Comparison of ENCODE assay signal across 15 cellular contexts in genomic region chr3:9978664-9979349, GRCh38. TPM values are rescaled to one million over a fixed set of nuclear protein-coding genes. Genes with fewer than 3 reads are reported as not detected.
A peak's percentile ranks its signal among the peaks of the same experiment; 100 is the strongest.
DNase-seq lines count a peak whose midpoint lies in the region; ATAC-seq and TF ChIP-seq lines count a peak whose summit lies in the region.
"Had no signal": no experiment of that assay in that cellular context is flagged by ENCODE, and none has a peak within 500 bp of the region (broad histone marks: within the 10 kb centered on the region; RNA-seq: fewer than 3 reads in every experiment).

No MANE protein-coding gene starts in this region.

- H3K27me3 Mint-ChIP-seq in activated T-helper 2 cell treated with anti-CD3 and anti-CD28 coated beads, Interferon-gamma antibody, Interleukin-2, Interleukin-4, amounts not matched to agents 10 μg/mL and 5 μg/mL and 100 μg/mL, durations not matched to agents 14 hours and 24 hours and 36 hours (ENCODE audit: low read depth): no peaks in the 10 kb centered on the region
- H3K27me3 Mint-ChIP-seq in neural crest cell (ENCODE audit: low read depth): no peaks in the 10 kb centered on the region

- H3K9me3 Mint-ChIP-seq in activated T-helper 2 cell treated with anti-CD3 and anti-CD28 coated beads, Interferon-gamma antibody, Interleukin-2, Interleukin-4, amounts not matched to agents 10 μg/mL and 5 μg/mL and 100 μg/mL, durations not matched to agents 14 hours and 24 hours and 36 hours: no peaks in the 10 kb centered on the region
- no peaks in the 10 kb centered on the region for H3K9me3 Mint-ChIP-seq in neural crest cell

- intact Hi-C loops in left ventricle myocardium inferior (cut with micrococcal nuclease): no loop called here
- intact Hi-C loops in Right ventricle myocardium superior (cut with DNase I): no loop called here
- intact Hi-C loops in activated T-helper 2 cell treated with anti-CD3 and anti-CD28 coated beads, Interferon-gamma antibody, Interleukin-2, Interleukin-4, amounts not matched to agents 10 μg/mL and 5 μg/mL and 100 μg/mL, durations not matched to agents 14 hours and 24 hours and 36 hours (cut with micrococcal nuclease): no loop called here

- H3K27me3 ChIP-seq in left ventricle myocardium inferior (ENCODE audit: low read depth): no peaks in the 10 kb centered on the region
- H3K27me3 ChIP-seq: right lobe of liver had no signal

- H3K9me3 ChIP-seq in left ventricle myocardium inferior (replicated peaks): no peaks in the 10 kb centered on the region
- H3K9me3 ChIP-seq: right lobe of liver had no signal

- TF ChIP-seq CTCF in left ventricle myocardium inferior (IDR thresholded peaks at IDR 0.05; ENCODE audit: borderline replicate concordance) (no peak), neural crest cell (conservative IDR thresholded peaks at IDR 0.05) (no peak)

- H3K36me3 ChIP-seq in left ventricle myocardium inferior (peaks cover 49% of the 10 kb centered on the region), urinary bladder (ENCODE audit: insufficient read depth) (peaks cover 5% of the 10 kb centered on the region)

- H3K27ac Mint-ChIP-seq in activated T-helper 2 cell treated with anti-CD3 and anti-CD28 coated beads, Interferon-gamma antibody, Interleukin-2, Interleukin-4, amounts not matched to agents 10 μg/mL and 5 μg/mL and 100 μg/mL, durations not matched to agents 14 hours and 24 hours and 36 hours: peak overlapping the region; percentile 60
- peak overlapping the region; percentile 86 for H3K27ac Mint-ChIP-seq in neural crest cell (ENCODE audit: unreplicated experiment)
- H3K27ac Mint-ChIP-seq: activated CD8-positive, alpha-beta T cell treated with anti-CD3 and anti-CD28 coated beads, Interleukin-2, amount 10 ng/mL, durations not matched to agents 7 days and 5 days had no signal

- H3K4me3 ChIP-seq in left ventricle myocardium inferior (no peak overlapping the region), urinary bladder (ENCODE audit: low read depth, low read length) (no peak overlapping the region)
- H3K4me3 ChIP-seq: right lobe of liver had no signal

- peaks cover 34% of the 10 kb centered on the region for H3K36me3 Mint-ChIP-seq in activated T-helper 2 cell treated with anti-CD3 and anti-CD28 coated beads, Interferon-gamma antibody, Interleukin-2, Interleukin-4, amounts not matched to agents 10 μg/mL and 5 μg/mL and 100 μg/mL, durations not matched to agents 14 hours and 24 hours and 36 hours (ENCODE audit: low read depth)
- H3K36me3 Mint-ChIP-seq in neural crest cell (ENCODE audit: low read depth): peaks cover 8% of the 10 kb centered on the region

- H3K4me1 ChIP-seq in left ventricle myocardium inferior (peaks cover 54% of the 10 kb centered on the region), urinary bladder (ENCODE audit: insufficient read depth) (no peaks in the 10 kb centered on the region)

- WGBS in urinary bladder: 90% methylated on average over 9 of the region's 9 CpGs

- peaks cover 24% of the 10 kb centered on the region for H3K4me1 Mint-ChIP-seq in activated T-helper 2 cell treated with anti-CD3 and anti-CD28 coated beads, Interferon-gamma antibody, Interleukin-2, Interleukin-4, amounts not matched to agents 10 μg/mL and 5 μg/mL and 100 μg/mL, durations not matched to agents 14 hours and 24 hours and 36 hours (ENCODE audit: low read depth)
- H3K4me1 Mint-ChIP-seq in neural crest cell: no peaks in the 10 kb centered on the region

- ATAC-seq in Right ventricle myocardium superior (ENCODE audit: poor library complexity) (no peak), HG02852 (IDR thresholded peaks at IDR 0.05; ENCODE audit: unreplicated experiment) (no peak)

- no peak for DNase-seq in left ventricle myocardium inferior
- DNase-seq in Right ventricle myocardium superior: no peak
- DNase-seq in activated T-helper 2 cell treated with anti-CD3 and anti-CD28 coated beads, Interferon-gamma antibody, Interleukin-2, Interleukin-4, amounts not matched to agents 10 μg/mL and 5 μg/mL and 100 μg/mL, durations not matched to agents 14 hours and 24 hours and 36 hours (ENCODE audit: low spot score): no peak
- DNase-seq in neural crest cell (ENCODE audit: low read depth, low spot score): no peak
- DNase-seq in dedifferentiated amniotic fluid mesenchymal stem cell (ENCODE audit: extremely low spot score): no peak
- no peak for DNase-seq in HK-2 (ENCODE audit: unreplicated experiment)
- DNase-seq: activated CD8-positive, alpha-beta T cell treated with anti-CD3 and anti-CD28 coated beads, Interleukin-2, amount 10 ng/mL, durations not matched to agents 7 days and 5 days; activated naive CD4-positive, alpha-beta T cell; DMS 273 treated with DMSO at 0.1 percent for 48 hours; GOT3; NCI-H1436 treated with DMSO at 0.1 percent for 48 hours; NCI-H510A treated with DMSO at 0.1 percent for 48 hours; right lobe of liver had no signal

- H3K27ac ChIP-seq in left ventricle myocardium inferior (replicated peaks): peak overlapping the region; percentile 27
- peak overlapping the region; percentile 5 for H3K27ac ChIP-seq in urinary bladder (ENCODE audit: low read depth)

- H3K4me3 Mint-ChIP-seq in activated T-helper 2 cell treated with anti-CD3 and anti-CD28 coated beads, Interferon-gamma antibody, Interleukin-2, Interleukin-4, amounts not matched to agents 10 μg/mL and 5 μg/mL and 100 μg/mL, durations not matched to agents 14 hours and 24 hours and 36 hours (ENCODE audit: low read depth): no peak overlapping the region
- no peak overlapping the region for H3K4me3 Mint-ChIP-seq in neural crest cell
- H3K4me3 Mint-ChIP-seq: activated CD8-positive, alpha-beta T cell treated with anti-CD3 and anti-CD28 coated beads, Interleukin-2, amount 10 ng/mL, durations not matched to agents 7 days and 5 days had no signal

RNA-seq across cellular contexts. Expression of gene EMC3, which starts 7.8 kb away (rescaled TPM):
- total RNA-seq in left ventricle myocardium inferior (84.7 TPM), Right ventricle myocardium superior (108 TPM), neural crest cell (39.8 and 42.6 TPM in 2 replicates), urinary bladder (45.2 TPM)
- 35.9 and 43.5 TPM in 2 replicates for total RNA-seq in activated T-helper 2 cell treated with anti-CD3 and anti-CD28 coated beads, Interferon-gamma antibody, Interleukin-2, Interleukin-4, amounts not matched to agents 10 μg/mL and 5 μg/mL and 100 μg/mL, durations not matched to agents 14 hours and 24 hours and 36 hours
- 117 TPM for polyA plus RNA-seq in urinary bladder

RNA-seq across cellular contexts. Expression of gene PRRT3, which starts 26.6 kb away (rescaled TPM):
- total RNA-seq in left ventricle myocardium inferior (0.47 TPM), Right ventricle myocardium superior (0.46 TPM), neural crest cell (5.7 and 6.4 TPM in 2 replicates), urinary bladder (0.95 TPM)
- total RNA-seq in activated T-helper 2 cell treated with anti-CD3 and anti-CD28 coated beads, Interferon-gamma antibody, Interleukin-2, Interleukin-4, amounts not matched to agents 10 μg/mL and 5 μg/mL and 100 μg/mL, durations not matched to agents 14 hours and 24 hours and 36 hours: 10.7 and 11.3 TPM in 2 replicates
- 2.8 TPM for polyA plus RNA-seq in urinary bladder

RNA-seq across cellular contexts. Expression of gene CRELD1, which starts 45.2 kb away (rescaled TPM):
- 72.3 TPM for total RNA-seq in left ventricle myocardium inferior
- total RNA-seq in Right ventricle myocardium superior: 63.9 TPM
- 22.9 and 24.0 TPM in 2 replicates for total RNA-seq in activated T-helper 2 cell treated with anti-CD3 and anti-CD28 coated beads, Interferon-gamma antibody, Interleukin-2, Interleukin-4, amounts not matched to agents 10 μg/mL and 5 μg/mL and 100 μg/mL, durations not matched to agents 14 hours and 24 hours and 36 hours
- 16.9 and 18.3 TPM in 2 replicates for total RNA-seq in neural crest cell
- total RNA-seq in urinary bladder: 22.9 TPM
- polyA plus RNA-seq in urinary bladder: 72.3 TPM

RNA-seq across cellular contexts. Expression of gene FANCD2, which starts 47.4 kb away (rescaled TPM):
- total RNA-seq in left ventricle myocardium inferior: 0.77 TPM
- total RNA-seq in Right ventricle myocardium superior: 2.0 TPM
- total RNA-seq in activated T-helper 2 cell treated with anti-CD3 and anti-CD28 coated beads, Interferon-gamma antibody, Interleukin-2, Interleukin-4, amounts not matched to agents 10 μg/mL and 5 μg/mL and 100 μg/mL, durations not matched to agents 14 hours and 24 hours and 36 hours: 54.4 and 55.1 TPM in 2 replicates
- 65.4 and 67.9 TPM in 2 replicates for total RNA-seq in neural crest cell
- 12.1 TPM for total RNA-seq in urinary bladder
- 1.7 TPM for polyA plus RNA-seq in urinary bladder
